ENCODE assay signal across 36 cellular contexts in the genomic region with DNA sequence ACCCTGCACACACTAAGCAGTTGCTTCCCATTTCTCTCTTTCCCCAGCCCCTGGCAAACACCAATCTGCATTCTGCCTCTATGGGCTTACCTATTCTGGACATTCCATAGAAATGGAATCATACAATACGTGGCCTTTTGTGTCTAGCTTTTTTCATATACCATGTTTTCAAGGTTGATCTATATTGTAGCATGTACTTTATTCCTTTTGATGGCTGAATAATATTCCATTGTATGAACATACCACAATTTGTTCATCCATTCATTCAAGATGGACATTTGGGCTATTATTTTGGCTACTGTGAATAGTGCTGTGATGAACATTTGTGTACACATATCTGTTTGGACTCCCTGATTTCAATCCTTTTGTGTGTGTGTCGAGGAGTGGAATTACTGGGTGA. TPM values are rescaled to one million over a fixed set of nuclear protein-coding genes. Genes with fewer than 3 reads are reported as not detected.
"Had no signal": no experiment of that assay in that cellular context is flagged by ENCODE, and none has a peak within 500 bp of the region (broad histone marks: within the 10 kb centered on the region; RNA-seq: fewer than 3 reads in every experiment).

No MANE protein-coding gene starts in this region.

- H3K9me3 ChIP-seq: adrenal gland, ascending aorta, body of pancreas, breast epithelium had no signal

- H3K4me1 ChIP-seq: breast epithelium had no signal

- H3K4me3 ChIP-seq: adrenal gland, ascending aorta, body of pancreas, breast epithelium, cardiac muscle cell had no signal

- H3K36me3 ChIP-seq: adrenal gland, ascending aorta, brain microvascular endothelial cell, breast epithelium, cardiac muscle cell had no signal

- H3K27me3 ChIP-seq: adrenal gland, ascending aorta, body of pancreas, brain microvascular endothelial cell, breast epithelium, cardiac muscle cell had no signal

- ATAC-seq: activated naive CD4-positive, alpha-beta T cell treated with anti-CD3 and anti-CD28 coated beads, Interleukin-2, amount 50 U/mL, for 72 hours; activated naive CD8-positive, alpha-beta T cell treated with anti-CD3 and anti-CD28 coated beads, Interleukin-2, amount 50 U/mL, for 24 hours; activated T-cell treated with anti-CD3 and anti-CD28 coated beads, Interleukin-2, amount 50 U/mL, for 4 hours; activated T-cell treated with anti-CD3 and anti-CD28 coated beads, Interleukin-2, amount 50 U/mL, for 72 hours; activated T-helper 17 cell treated with anti-CD3 and anti-CD28 coated beads, Interleukin-2, amount 50 U/mL, for 72 hours; body of pancreas had no signal

- FAIRE-seq: astrocyte, bronchial epithelial cell had no signal

- H3K27ac ChIP-seq: adrenal gland, ascending aorta, body of pancreas, brain microvascular endothelial cell, breast epithelium, cardiac muscle cell had no signal

- DNase-seq: activated effector memory CD4-positive, alpha-beta T cell treated with anti-CD3 and anti-CD28 coated beads, Interleukin-2, amount 50 U/mL, for 16 hours; activated effector memory CD4-positive, alpha-beta T cell treated with Interleukin-2 at 50 U/mL for 16 hours; activated gamma-delta T cell; activated gamma-delta T cell treated with Interleukin-2 at 50 U/mL for 16 hours; activated naive CD4-positive, alpha-beta T cell; activated naive CD4-positive, alpha-beta T cell treated with anti-CD3 and anti-CD28 coated beads for 36 hours; activated naive CD4-positive, alpha-beta T cell treated with anti-CD3 and anti-CD28 coated beads, Interleukin-2, amount 10 ng/mL, durations not matched to agents 7 days and 5 days; activated naive CD4-positive, alpha-beta T cell treated with anti-CD3 and anti-CD28 coated beads, Interleukin-2, amount 50 U/mL, for 16 hours; activated naive CD4-positive, alpha-beta T cell treated with Interleukin-2 at 50 U/mL for 16 hours; activated naive CD8-positive, alpha-beta T cell treated with anti-CD3 and anti-CD28 coated beads for 36 hours; activated naive CD8-positive, alpha-beta T cell treated with anti-CD3 and anti-CD28 coated beads, Interleukin-2, amount 10 ng/mL, durations not matched to agents 7 days and 5 days; activated naive CD8-positive, alpha-beta T cell treated with anti-CD3 and anti-CD28 coated beads, Interleukin-2, amount 50 U/mL, for 24 hours; activated T-cell treated with anti-CD3 and anti-CD28 coated beads, Interleukin-2, amount 50 U/mL, for 1 hour; activated T-cell treated with anti-CD3 and anti-CD28 coated beads, Interleukin-2, amount 50 U/mL, for 24 hours; activated T-cell treated with anti-CD3 and anti-CD28 coated beads, Interleukin-2, amount 50 U/mL, for 4 hours; activated T-cell treated with anti-CD3 and anti-CD28 coated beads, Interleukin-2, amount 50 U/mL, for 48 hours; activated T-cell treated with anti-CD3 and anti-CD28 coated beads, Interleukin-2, amount 50 U/mL, for 72 hours; adrenal gland; amniotic stem cell; amygdala; anterior cingulate cortex; aorta; body of pancreas; brain microvascular endothelial cell; caudate nucleus; central memory CD4-positive, alpha-beta T cell; cerebellar nuclear complex had no signal

RNA-seq across cellular contexts. Expression of gene ADAMTS9, which starts 18.1 kb away (rescaled TPM):
- total RNA-seq: activated naive CD4-positive, alpha-beta T cell treated with anti-CD3 and anti-CD28 coated beads for 36 hours; activated naive CD4-positive, alpha-beta T cell treated with anti-CD3 and anti-CD28 coated beads, Interleukin-2, amount 50 U/mL, for 72 hours; activated naive CD8-positive, alpha-beta T cell treated with anti-CD3 and anti-CD28 coated beads for 36 hours; activated naive CD8-positive, alpha-beta T cell treated with anti-CD3 and anti-CD28 coated beads, Interleukin-2, amount 10 ng/mL, durations not matched to agents 7 days and 5 days; activated T-cell treated with anti-CD3 and anti-CD28 coated beads, Interleukin-2, amount 50 U/mL, for 72 hours; activated T-helper 1 cell treated with anti-CD3 and anti-CD28 coated beads, Interleukin-12 subunit alpha, Interleukin-12 subunit beta, Interleukin-2, Interleukin-4 antibody, amounts not matched to agents 30 ng/mL and 10 ng/mL and 1 ng/mL, durations not matched to agents 14 hours and 24 hours and 36 hours; activated T-helper 17 cell treated with anti-CD3 and anti-CD28 coated beads, Interleukin-2, amount 50 U/mL, for 72 hours; activated T-helper 2 cell treated with anti-CD3 and anti-CD28 coated beads, Interferon-gamma antibody, Interleukin-2, Interleukin-4, amounts not matched to agents 10 μg/mL and 5 μg/mL and 100 μg/mL, durations not matched to agents 14 hours and 24 hours and 36 hours had no signal
